ENCODE assay signal across 29 cellular contexts in genomic region chr10:97570146-97570788, GRCh38. TPM values are rescaled to one million over a fixed set of nuclear protein-coding genes. Genes with fewer than 3 reads are reported as not detected.
A peak's percentile ranks its signal among the peaks of the same experiment; 100 is the strongest.
DNase-seq lines count a peak whose midpoint lies in the region; ATAC-seq and TF ChIP-seq lines count a peak whose summit lies in the region.
"Had no signal": no experiment of that assay in that cellular context is flagged by ENCODE, and none has a peak within 500 bp of the region (broad histone marks: within the 10 kb centered on the region; RNA-seq: fewer than 3 reads in every experiment).

No MANE protein-coding gene starts in this region.

- H3K4me3 ChIP-seq in PC-3 (ENCODE audit: low read length) (no peak overlapping the region), skeletal muscle tissue (ENCODE audit: low read length in 3 of 3) (peak overlapping the region in 2 of 3 donors; percentile 38 to 41), mucosa of descending colon (no peak overlapping the region)
- H3K4me3 ChIP-seq: BLaER1, breast epithelium, lung, pancreas, Peyer's patch, tibial artery had no signal

- H3K9me2 ChIP-seq in PC-3 (replicated peaks; ENCODE audit: low read length), result no peaks in the 10 kb centered on the region

- H3K4me2 ChIP-seq in PC-3 (ENCODE audit: low read length), result no peak overlapping the region
- H3K4me2 ChIP-seq: BLaER1 had no signal

- no peaks in the 10 kb centered on the region for H4K20me1 ChIP-seq in PC-3 (ENCODE audit: low read length)
- H4K20me1 ChIP-seq: BLaER1 had no signal

- H3K9me3 ChIP-seq in PC-3 (ENCODE audit: low read length) (no peaks in the 10 kb centered on the region), skeletal muscle tissue (ENCODE audit: control insufficient read depth in 3 of 3, low read length in 3 of 3) (no peaks in the 10 kb centered on the region), mucosa of descending colon (no peaks in the 10 kb centered on the region)
- H3K9me3 ChIP-seq: BLaER1, breast epithelium, pancreas, Peyer's patch, tibial artery had no signal

- H3K9ac ChIP-seq in PC-3 (ENCODE audit: low read length) (no peak overlapping the region), skeletal muscle tissue (ENCODE audit: low read depth in 1 of 3, low read length in 3 of 3) (peak overlapping the region; percentile 27 to 87 (median 43))
- H3K9ac ChIP-seq: BLaER1 had no signal

- no TSS peak for BruUV-seq in PC-3 (replicated peaks; lab: Mats Ljungman, UMichigan)

- ATAC-seq in PC-3 (no peak), mucosa of descending colon (no peak)
- ATAC-seq: activated CD4-positive, alpha-beta T cell treated with anti-CD3 and anti-CD28 coated beads for 36 hours; activated CD8-positive, alpha-beta T cell treated with anti-CD3 and anti-CD28 coated beads, Interleukin-2, amount 10 ng/mL, durations not matched to agents 7 days and 5 days; pancreas; stimulated activated naive CD8-positive, alpha-beta T cell treated with anti-CD3 and anti-CD28 coated beads, Interleukin-15, amount 100 ng/mL, for 72 hours had no signal

- POLR2A ChIA-PET in PC-3 (lab: Charles Lee; ENCODE audit: unreplicated experiment), result no interaction called here

- peaks cover 4% of the 10 kb centered on the region for H3F3A ChIP-seq in PC-3 (ENCODE audit: low read length, unreplicated experiment)

- no peaks in the 10 kb centered on the region for H3K27me3 ChIP-seq in PC-3 (ENCODE audit: low read length)
- H3K27me3 ChIP-seq in layer of hippocampus (ENCODE audit: control insufficient read depth, insufficient read depth, low read length), result no peaks in the 10 kb centered on the region
- H3K27me3 ChIP-seq in skeletal muscle tissue (ENCODE audit: control insufficient read depth in 3 of 3, insufficient read depth in 3 of 3, low read length in 3 of 3), result no peaks in the 10 kb centered on the region
- H3K27me3 ChIP-seq: BLaER1, breast epithelium, pancreas, Peyer's patch, tibial artery had no signal

- no peaks in the 10 kb centered on the region for H3K79me2 ChIP-seq in PC-3 (ENCODE audit: low read length)

- intact Hi-C loops in PC-3 (cut with micrococcal nuclease), result no loop called here
- intact Hi-C loops in mucosa of descending colon (cut with DNase I, micrococcal nuclease), result no loop called here

- H3K27ac ChIP-seq in PC-3 (ENCODE audit: low read length) (0 out of 2 replicates have a peak overlapping the region, but pooled peaks have one; percentile 49), angular gyrus (ENCODE audit: low read depth, low read length) (peak overlapping the region; percentile 77), layer of hippocampus (ENCODE audit: low read depth, low read length) (peak overlapping the region; percentile 62), skeletal muscle tissue (ENCODE audit: low read depth, low read length) (peak overlapping the region; percentile 94)
- H3K27ac ChIP-seq: BLaER1, pancreas, Peyer's patch, tibial artery, VCaP had no signal

- peaks cover 50% of the 10 kb centered on the region for H3K4me1 ChIP-seq in PC-3 (ENCODE audit: insufficient read depth, low read length)
- peaks cover 53 to 59% (median 57%) of the 10 kb centered on the region in 3 donors for H3K4me1 ChIP-seq in skeletal muscle tissue (ENCODE audit: control insufficient read depth in 3 of 3, insufficient read depth in 3 of 3, low read length in 3 of 3)
- no peaks in the 10 kb centered on the region for H3K4me1 ChIP-seq in mucosa of descending colon (ENCODE audit: low read depth)
- H3K4me1 ChIP-seq: breast epithelium had no signal

- no peak overlapping the region for H2AFZ ChIP-seq in PC-3 (ENCODE audit: low read length)

- CTCF ChIA-PET in PC-3 (lab: Charles Lee), result no interaction called here

- H3K36me3 ChIP-seq in PC-3 (ENCODE audit: low read depth, low read length) (no peaks in the 10 kb centered on the region), skeletal muscle tissue (ENCODE audit: control insufficient read depth in 3 of 3, insufficient read depth in 3 of 3, low read length in 3 of 3) (peaks cover 2 to 16% (median 10%) of the 10 kb centered on the region in 3 donors), mucosa of descending colon (ENCODE audit: low read depth) (no peaks in the 10 kb centered on the region)
- H3K36me3 ChIP-seq: BLaER1, breast epithelium, Peyer's patch had no signal

- DNase-seq in PC-3 (no peak), NCI-H2029 (lab: John Stamatoyannopoulos, UW) (no peak), mucosa of descending colon (no peak), NCI-H1694 treated with DMSO at 0.1 percent for 48 hours (lab: John Stamatoyannopoulos, UW) (no peak)
- DNase-seq in activated naive CD4-positive, alpha-beta T cell treated with Interleukin-2 at 50 U/mL for 16 hours, result no peak
- DNase-seq: activated CD4-positive, alpha-beta T cell treated with anti-CD3 and anti-CD28 coated beads for 36 hours; activated CD8-positive, alpha-beta T cell treated with anti-CD3 and anti-CD28 coated beads, Interleukin-2, amount 10 ng/mL, durations not matched to agents 7 days and 5 days; effector CD4-positive, alpha-beta T cell; islet precursor cell; KBM-7; NCI-H1105 treated with DMSO at 0.1 percent for 48 hours; NCI-H2081; NCI-H2227 treated with DMSO at 0.1 percent for 48 hours; Peyer's patch; stimulated activated CD8-positive, alpha-beta memory T cell treated with anti-CD3 and anti-CD28 coated beads, Interleukin-4, amount 100 ng/mL, for 48 hours; stimulated activated naive CD8-positive, alpha-beta T cell treated with anti-CD3 and anti-CD28 coated beads, Interleukin-15, amount 100 ng/mL, for 72 hours; T1000; tibial artery had no signal

- TF ChIP-seq CTCF in PC-3 (conservative IDR thresholded peaks at IDR 0.05; ENCODE audit: low read depth, low read length) (no peak), mucosa of descending colon (IDR thresholded peaks at IDR 0.05) (no peak)

RNA-seq across cellular contexts. Expression of gene ANKRD2, which starts 2.3 kb away (rescaled TPM):
- total RNA-seq in PC-3 (2014; rRNA removed) (1.7 and 1.8 TPM in 2 replicates), skeletal muscle tissue (8.9 TPM), mucosa of descending colon (under 1 TPM; 0.29 to 0.75 (median 0.35) TPM)
- total RNA-seq: activated CD4-positive, alpha-beta T cell treated with anti-CD3 and anti-CD28 coated beads for 36 hours; breast epithelium; M059J; Peyer's patch; SK-MEL-5 had no signal

RNA-seq across cellular contexts. Expression of gene HOGA1, which starts 13.9 kb away (rescaled TPM):
- total RNA-seq in PC-3 (2014; rRNA removed) (0.15 TPM in 1 of 2 replicates, not detected in the other), skeletal muscle tissue (1.6 TPM), mucosa of descending colon (under 1 TPM in 2 of 3 donors, not detected in 1; 0.29 to 0.47 TPM)
- total RNA-seq: activated CD4-positive, alpha-beta T cell treated with anti-CD3 and anti-CD28 coated beads for 36 hours; activated CD8-positive, alpha-beta T cell treated with anti-CD3 and anti-CD28 coated beads, Interleukin-2, amount 10 ng/mL, durations not matched to agents 7 days and 5 days had no signal

RNA-seq across cellular contexts. Expression of gene C10orf62, which starts 19.3 kb away (rescaled TPM):
- total RNA-seq in PC-3 (2014; rRNA removed) (not detected in 2 replicates), skeletal muscle tissue (under 0.01 TPM), mucosa of descending colon (not detected)
- total RNA-seq: activated CD4-positive, alpha-beta T cell treated with anti-CD3 and anti-CD28 coated beads for 36 hours; activated CD8-positive, alpha-beta T cell treated with anti-CD3 and anti-CD28 coated beads, Interleukin-2, amount 10 ng/mL, durations not matched to agents 7 days and 5 days; H4; M059J; Peyer's patch; SK-MEL-5 had no signal

Comparison
In these comparisons a context has a peak if more than half of its experiments do, and no peak if none do; other contexts are left out.
1. H3K4me3 ChIP-seq: peak in skeletal muscle tissue (2 of 3); none in PC-3 (single experiment) and mucosa of descending colon (single experiment).
2. Peak in every context shown above with its lines, with median percentiles within 50 percentile points of each other: H3K27ac ChIP-seq.